ENCODE assay signal across 25 cellular contexts in genomic region chr4:28378109-28378830, GRCh38.
DNase-seq lines count a peak whose midpoint lies in the region; ATAC-seq and TF ChIP-seq lines count a peak whose summit lies in the region.
"Had no signal": no experiment of that assay in that cellular context is flagged by ENCODE, and none has a peak within 500 bp of the region (broad histone marks: within the 10 kb centered on the region; RNA-seq: fewer than 3 reads in every experiment).

No MANE protein-coding gene starts in this region.

- intact Hi-C loops in mammary epithelial cell (cut with micrococcal nuclease) (no loop called here), MCF 10A (cut with micrococcal nuclease) (no loop called here)

- no peak for DNase-seq in mammary epithelial cell
- DNase-seq in MCF 10A (ENCODE audit: unreplicated experiment), result no peak
- DNase-seq in amniotic epithelial cell (ENCODE audit: low read depth), result peak; percentile 56
- DNase-seq in foreskin keratinocyte, result no peak
- DNase-seq in activated CD4-positive, alpha-beta T cell treated with anti-CD3 and anti-CD28 coated beads, Interleukin-2, amount 50 U/mL, for 1 hour, result no peak
- DNase-seq in NCI-H146 treated with DMSO at 0.1 percent for 48 hours (lab: John Stamatoyannopoulos, UW; ENCODE audit: unreplicated experiment), result no peak
- DNase-seq: 8988T; activated CD8-positive, alpha-beta T cell treated with anti-CD3 and anti-CD28 coated beads, Interleukin-2, amount 10 ng/mL, durations not matched to agents 7 days and 5 days; activated naive CD4-positive, alpha-beta T cell; activated T-cell treated with anti-CD3 and anti-CD28 coated beads, Interleukin-2, amount 50 U/mL, for 1 hour; Calu3; caudate nucleus; head of caudate nucleus; lower lobe of right lung; NCI-H1417; NCI-H510A treated with DMSO at 0.1 percent for 48 hours; NK-92 treated with Interleukin-12 subunit alpha and Interleukin-12 subunit beta, amount 100 ng/mL, for 24 hours; occipital lobe; stimulated activated CD4-positive, alpha-beta T cell treated with anti-CD3 and anti-CD28 coated beads, Interleukin-15, amount 100 ng/mL, for 24 hours; T1000 had no signal

- POLR2A ChIA-PET in MCF 10A (lab: Yijun Ruan, JAX), result no interaction called here

- BruUV-seq in mammary epithelial cell (replicated peaks; lab: Mats Ljungman, UMichigan) (no TSS peak), MCF 10A (replicated peaks; lab: Mats Ljungman, UMichigan) (no TSS peak)

- H3K4me1 Mint-ChIP-seq in MCF 10A (ENCODE audit: insufficient read depth, unreplicated experiment), result no peaks in the 10 kb centered on the region

- peak overlapping the region; percentile 5 for H3K27ac ChIP-seq in mammary epithelial cell (ENCODE audit: insufficient read depth, low read depth, low read length)
- no peak overlapping the region for H3K27ac ChIP-seq in foreskin keratinocyte
- H3K27ac ChIP-seq: BLaER1, lower lobe of right lung, SK-N-MC had no signal

- peak overlapping the region; percentile 17 for H3K4me2 ChIP-seq in mammary epithelial cell (ENCODE audit: insufficient read depth, low read depth, low read length)
- H3K4me2 ChIP-seq: BLaER1 had no signal

- no peak overlapping the region for H3K4me3 Mint-ChIP-seq in MCF 10A (ENCODE audit: unreplicated experiment)
- H3K4me3 Mint-ChIP-seq: activated CD8-positive, alpha-beta T cell treated with anti-CD3 and anti-CD28 coated beads, Interleukin-2, amount 10 ng/mL, durations not matched to agents 7 days and 5 days had no signal

- in situ Hi-C loops in mammary epithelial cell (cut with MboI; ENCODE audit: low sequenced_read_pairs in 2 of 2), result no loop called here

- H3K4me1 ChIP-seq in mammary epithelial cell (ENCODE audit: insufficient read depth, low read length), result peaks cover 20% of the 10 kb centered on the region
- H3K4me1 ChIP-seq in foreskin keratinocyte, result peaks cover 27% of the 10 kb centered on the region
- H3K4me1 ChIP-seq: BLaER1, lower lobe of right lung had no signal

- ATAC-seq in foreskin keratinocyte (no peak), HG02678 (IDR thresholded peaks at IDR 0.05; ENCODE audit: unreplicated experiment) (no peak), GM21423 (IDR thresholded peaks at IDR 0.05; ENCODE audit: unreplicated experiment) (no peak)
- ATAC-seq: activated CD4-positive, CD25-positive, alpha-beta regulatory T cell treated with anti-CD3 and anti-CD28 coated beads, Interleukin-2, amount 50 U/mL, for 24 hours; activated CD8-positive, alpha-beta T cell treated with anti-CD3 and anti-CD28 coated beads, Interleukin-2, amount 10 ng/mL, durations not matched to agents 7 days and 5 days; lower lobe of right lung had no signal

- H3K79me2 ChIP-seq in mammary epithelial cell (ENCODE audit: insufficient read depth, low read length), result no peaks in the 10 kb centered on the region

- H3K27me3 ChIP-seq in mammary epithelial cell (ENCODE audit: insufficient read depth, low read length) (no peaks in the 10 kb centered on the region), foreskin keratinocyte (no peaks in the 10 kb centered on the region)
- H3K27me3 ChIP-seq: BLaER1 had no signal

- CTCF ChIA-PET in mammary epithelial cell (lab: Charles Lee; ENCODE audit: low non-redundant PET), result no interaction called here
- CTCF ChIA-PET in MCF 10A (lab: Yijun Ruan, JAX), result interaction anchor here (0.6 kb wide), 1 partner anchor 688 kb away, joined by 3 read pairs; no protein-coding TSS in a partner anchor

- no peak overlapping the region for H3K4me3 ChIP-seq in mammary epithelial cell (replicated peaks in 1 of 3; ENCODE audit: insufficient read depth in 1 of 3, low read depth in 2 of 3, low read length in 3 of 3)
- H3K4me3 ChIP-seq: BLaER1, lower lobe of right lung, SK-N-MC had no signal

- no peaks in the 10 kb centered on the region for H3K9me3 ChIP-seq in mammary epithelial cell (replicated peaks; ENCODE audit: insufficient read depth, low read length)
- H3K9me3 ChIP-seq: BLaER1, lower lobe of right lung had no signal

- TF ChIP-seq CTCF in mammary epithelial cell (conservative IDR thresholded peaks at IDR 0.05 in 1 of 2, IDR thresholded peaks at IDR 0.05 in 1 of 2; ENCODE audit: extremely low read depth in 1 of 2, insufficient read depth in 1 of 2, low read depth in 1 of 2, low read length in 2 of 2) (no peak), MCF 10A (IDR thresholded peaks at IDR 0.05; ENCODE audit: unreplicated experiment) (no peak), foreskin keratinocyte (conservative IDR thresholded peaks at IDR 0.05) (peak; percentile 27)

- no peak overlapping the region for H3K9ac ChIP-seq in mammary epithelial cell (ENCODE audit: insufficient read depth, low read length)
- H3K9ac ChIP-seq: BLaER1 had no signal

- H2AFZ ChIP-seq in mammary epithelial cell (ENCODE audit: low read depth, low read length), result peak overlapping the region; percentile 50

- H3K36me3 ChIP-seq in mammary epithelial cell (ENCODE audit: insufficient read depth, low read length), result no peaks in the 10 kb centered on the region
- H3K36me3 ChIP-seq: BLaER1, lower lobe of right lung had no signal

- no peaks in the 10 kb centered on the region for H3K27me3 Mint-ChIP-seq in MCF 10A (ENCODE audit: insufficient read depth, unreplicated experiment)

- dilution Hi-C loops in mammary epithelial cell (cut with HindIII; ENCODE audit: low sequenced_read_pairs), result no loop called here

- no peaks in the 10 kb centered on the region for H3K9me3 Mint-ChIP-seq in MCF 10A (ENCODE audit: unreplicated experiment)

- no peak overlapping the region for H3K27ac Mint-ChIP-seq in MCF 10A (ENCODE audit: low read depth, unreplicated experiment)
- H3K27ac Mint-ChIP-seq: activated CD8-positive, alpha-beta T cell treated with anti-CD3 and anti-CD28 coated beads, Interleukin-2, amount 10 ng/mL, durations not matched to agents 7 days and 5 days had no signal

- H3K36me3 Mint-ChIP-seq in MCF 10A (ENCODE audit: insufficient read depth, unreplicated experiment), result no peaks in the 10 kb centered on the region

- whole genome bisulfite sequencing in mammary epithelial cell (ENCODE audit: low coverage, missing lambda C conversion rate), result 94% methylated on average over 6 of the region's 6 CpGs

- no peaks in the 10 kb centered on the region for H4K20me1 ChIP-seq in mammary epithelial cell (ENCODE audit: insufficient read depth, low read length)
- H4K20me1 ChIP-seq: BLaER1 had no signal
